1 cellular context compared by ENCODE assay signal in the genomic region with DNA sequence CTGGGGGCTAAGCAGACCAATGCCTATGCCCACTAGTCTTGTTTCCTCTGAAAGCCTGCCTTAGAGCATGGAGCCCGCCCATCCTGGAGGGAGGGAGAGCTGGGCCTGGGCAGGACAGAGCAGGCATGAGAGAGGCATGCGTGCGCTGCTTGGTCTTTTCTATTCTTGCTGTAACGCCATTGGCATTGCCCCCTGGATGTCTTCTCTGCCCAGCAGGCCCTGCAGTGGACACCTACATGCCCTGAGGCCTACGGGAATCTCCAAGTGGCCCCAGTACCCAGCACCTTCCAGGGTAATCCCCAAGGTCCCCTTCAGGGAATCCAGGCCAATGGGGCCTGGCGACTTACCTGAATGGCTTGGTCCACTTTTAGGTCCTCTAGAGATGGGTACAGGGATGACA.
TF ChIP-seq lines count a peak whose summit lies in the region.

No MANE protein-coding gene starts in this region.

TF ChIP-seq in IMR-90, 13 proteins besides CTCF, POLR2A, EP300 and RAD21 (continued from another document):
- TF ChIP-seq FOS (IDR thresholded peaks at IDR 0.05; ENCODE audit: low read depth, low read length) = no peak
- TF ChIP-seq, protein P1, sequence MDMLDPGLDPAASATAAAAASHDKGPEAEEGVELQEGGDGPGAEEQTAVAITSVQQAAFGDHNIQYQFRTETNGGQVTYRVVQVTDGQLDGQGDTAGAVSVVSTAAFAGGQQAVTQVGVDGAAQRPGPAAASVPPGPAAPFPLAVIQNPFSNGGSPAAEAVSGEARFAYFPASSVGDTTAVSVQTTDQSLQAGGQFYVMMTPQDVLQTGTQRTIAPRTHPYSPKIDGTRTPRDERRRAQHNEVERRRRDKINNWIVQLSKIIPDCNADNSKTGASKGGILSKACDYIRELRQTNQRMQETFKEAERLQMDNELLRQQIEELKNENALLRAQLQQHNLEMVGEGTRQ (IDR thresholded peaks at IDR 0.05; ENCODE audit: low read depth, low read length) = no peak
- no peak for TF ChIP-seq RCOR1 (IDR thresholded peaks at IDR 0.05; ENCODE audit: insufficient replicate concordance, low read length)
- no peak for TF ChIP-seq RFX5 (IDR thresholded peaks at IDR 0.05; ENCODE audit: low read depth, low read length)
